5 cellular contexts compared by ENCODE assay signal in the genomic region with DNA sequence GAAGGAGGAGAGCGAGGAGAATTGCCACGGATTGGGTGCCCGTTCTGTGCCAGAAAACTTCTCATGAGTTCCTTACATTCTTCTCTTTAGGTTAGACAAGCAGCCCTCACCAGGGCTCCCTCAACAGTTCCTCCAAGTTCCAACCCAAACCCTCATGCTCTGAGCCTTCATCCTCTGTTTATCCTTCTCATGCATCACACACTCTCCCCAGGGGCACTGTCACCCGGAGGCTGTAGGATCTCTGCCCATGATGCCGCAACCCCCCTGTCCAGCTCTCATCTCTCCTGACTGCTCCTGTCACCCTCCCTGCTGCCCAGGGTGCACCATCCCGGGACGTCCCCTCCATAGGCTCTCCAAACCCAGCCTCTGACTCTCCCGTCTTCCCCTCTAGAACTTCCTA.
"Had no signal": no experiment of that assay in that cellular context is flagged by ENCODE, and none has a peak within 500 bp of the region (broad histone marks: within the 10 kb centered on the region; RNA-seq: fewer than 3 reads in every experiment).

No MANE protein-coding gene starts in this region.

- H2AFZ ChIP-seq: GM23338 had no signal

- ATAC-seq: GM23338 had no signal

- H3K4me2 ChIP-seq: GM23338 had no signal

- H3K27me3 Mint-ChIP-seq: IgD-negative memory B cell had no signal

- H3K4me3 Mint-ChIP-seq: GM23338, H9, IgD-negative memory B cell had no signal

- H3K27ac Mint-ChIP-seq: GM23338, H9, IgD-negative memory B cell had no signal

- DNase-seq: H9, HCEC 1CT had no signal

- H3K4me3 ChIP-seq: GM23338 had no signal

- H3K27ac ChIP-seq: HL-60 had no signal

- H3K9me3 Mint-ChIP-seq: H9 had no signal
